22 cellular contexts compared by ENCODE assay signal in the genomic region with DNA sequence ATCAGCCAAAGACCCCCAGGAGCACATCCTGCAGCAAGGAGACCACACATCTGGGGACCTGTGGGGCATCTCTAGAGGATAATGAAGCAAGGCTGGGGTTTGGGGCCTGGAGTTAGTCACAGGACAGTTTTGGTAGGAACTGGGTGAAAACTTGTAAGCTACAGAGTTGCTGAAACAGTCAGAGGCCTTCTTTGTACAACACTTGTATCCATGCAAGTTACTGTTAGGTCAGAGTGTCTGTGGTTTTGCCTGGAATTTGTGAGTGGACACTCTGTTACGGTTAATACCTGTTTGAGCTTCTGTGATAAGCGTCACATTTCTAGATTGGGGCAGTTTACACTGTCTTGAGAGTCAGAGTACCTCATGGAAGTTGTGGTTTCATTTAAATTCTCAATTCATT. TPM values are rescaled to one million over a fixed set of nuclear protein-coding genes. Genes with fewer than 3 reads are reported as not detected.
DNase-seq lines count a peak whose midpoint lies in the region; ATAC-seq, FAIRE-seq and TF ChIP-seq lines count a peak whose summit lies in the region.
"Had no signal": no experiment of that assay in that cellular context is flagged by ENCODE, and none has a peak within 500 bp of the region (broad histone marks: within the 10 kb centered on the region; RNA-seq: fewer than 3 reads in every experiment).

No MANE protein-coding gene starts in this region.

- no peak for FAIRE-seq in A549 (lab: Jason Lieb, UNC)
- peak; percentile 37 for FAIRE-seq in endothelial cell of umbilical vein (lab: Jason Lieb, UNC)
- FAIRE-seq: A204.1, G401.6, GM12892, HepG2, RCC 7860 had no signal

- BruUV-seq in PC-9 (replicated peaks; lab: Mats Ljungman, UMichigan) (no TSS peak), endothelial cell of umbilical vein (replicated peaks; lab: Mats Ljungman, UMichigan) (no TSS peak)

- ATAC-seq in A549 (no peak), GM21447 (IDR thresholded peaks at IDR 0.05; ENCODE audit: unreplicated experiment) (no peak)
- ATAC-seq in activated T-cell treated with anti-CD3 and anti-CD28 coated beads, Interleukin-2, amount 50 U/mL, for 72 hours (replicated peaks in 1 of 2) = no peak
- ATAC-seq in activated CD8-positive, alpha-beta memory T cell treated with anti-CD3 and anti-CD28 coated beads, Interleukin-2, amount 10 ng/mL, durations not matched to agents 7 days and 5 days = no peak
- ATAC-seq: activated CD8-positive, alpha-beta T cell treated with anti-CD3 and anti-CD28 coated beads, Interleukin-2, amount 10 ng/mL, durations not matched to agents 7 days and 5 days; HepG2 had no signal

- H2AFZ ChIP-seq in PC-9 (no peak overlapping the region), endothelial cell of umbilical vein (ENCODE audit: low read depth, low read length) (no peak overlapping the region)

- POLR2A ChIA-PET in A549 (lab: Yijun Ruan, JAX) = no interaction called here
- POLR2A ChIA-PET in PC-9 (lab: Charles Lee; ENCODE audit: unreplicated experiment) = interaction anchor here (0.6 kb wide), 1 partner anchor 70 kb away, joined by 7 read pairs; no protein-coding TSS in a partner anchor
- POLR2A ChIA-PET in endothelial cell of umbilical vein (lab: Charles Lee) = no interaction called here

- peaks cover 58% of the 10 kb centered on the region for H3K4me1 Mint-ChIP-seq in osteocyte (ENCODE audit: unreplicated experiment)
- H3K4me1 Mint-ChIP-seq in activated T-cell treated with anti-CD3 and anti-CD28 coated beads, Interleukin-2, amount 50 U/mL, for 72 hours (ENCODE audit: low read depth) = no peaks in the 10 kb centered on the region
- H3K4me1 Mint-ChIP-seq in activated CD8-positive, alpha-beta memory T cell treated with anti-CD3 and anti-CD28 coated beads, Interleukin-2, amount 10 ng/mL, durations not matched to agents 7 days and 5 days = peaks cover 5% of the 10 kb centered on the region

- H3K9ac ChIP-seq in endothelial cell of umbilical vein (replicated peaks; ENCODE audit: extremely low read depth, insufficient read depth, low read length) = no peak overlapping the region

- H3K27ac Mint-ChIP-seq in osteocyte (ENCODE audit: unreplicated experiment) = peak overlapping the region; percentile 98
- H3K27ac Mint-ChIP-seq in activated T-cell treated with anti-CD3 and anti-CD28 coated beads, Interleukin-2, amount 50 U/mL, for 72 hours = no peak overlapping the region
- H3K27ac Mint-ChIP-seq in activated CD8-positive, alpha-beta memory T cell treated with anti-CD3 and anti-CD28 coated beads, Interleukin-2, amount 10 ng/mL, durations not matched to agents 7 days and 5 days = no peak overlapping the region
- H3K27ac Mint-ChIP-seq: activated CD8-positive, alpha-beta T cell treated with anti-CD3 and anti-CD28 coated beads, Interleukin-2, amount 10 ng/mL, durations not matched to agents 7 days and 5 days had no signal

- no peaks in the 10 kb centered on the region for H3K27me3 Mint-ChIP-seq in osteocyte (ENCODE audit: unreplicated experiment)
- H3K27me3 Mint-ChIP-seq in activated T-cell treated with anti-CD3 and anti-CD28 coated beads, Interleukin-2, amount 50 U/mL, for 72 hours (ENCODE audit: low read depth) = no peaks in the 10 kb centered on the region
- H3K27me3 Mint-ChIP-seq in activated CD8-positive, alpha-beta memory T cell treated with anti-CD3 and anti-CD28 coated beads, Interleukin-2, amount 10 ng/mL, durations not matched to agents 7 days and 5 days = no peaks in the 10 kb centered on the region

- peak overlapping the region; percentile 35 for H3K4me3 Mint-ChIP-seq in osteocyte (ENCODE audit: unreplicated experiment)
- no peak overlapping the region for H3K4me3 Mint-ChIP-seq in activated T-cell treated with anti-CD3 and anti-CD28 coated beads, Interleukin-2, amount 50 U/mL, for 72 hours
- no peak overlapping the region for H3K4me3 Mint-ChIP-seq in activated CD8-positive, alpha-beta memory T cell treated with anti-CD3 and anti-CD28 coated beads, Interleukin-2, amount 10 ng/mL, durations not matched to agents 7 days and 5 days
- H3K4me3 Mint-ChIP-seq: activated CD8-positive, alpha-beta T cell treated with anti-CD3 and anti-CD28 coated beads, Interleukin-2, amount 10 ng/mL, durations not matched to agents 7 days and 5 days; nephron had no signal

- no peak for TF ChIP-seq POLR2A in A549 (IDR thresholded peaks at IDR 0.05; ENCODE audit: low read length)
- TF ChIP-seq POLR2A in endothelial cell of umbilical vein (IDR thresholded peaks at IDR 0.05; ENCODE audit: low read depth, low read length) = no peak

- peak overlapping the region in 1 of 2 experiments; percentile 66; a peak in 3 of 6 replicates for H3K27ac ChIP-seq in A549
- H3K27ac ChIP-seq in PC-9 = peak overlapping the region; percentile 99
- no peak overlapping the region for H3K27ac ChIP-seq in endothelial cell of umbilical vein (ENCODE audit: insufficient read depth, low read depth, low read length)
- H3K27ac ChIP-seq: VCaP had no signal

- peaks cover 24% of the 10 kb centered on the region for H3K4me1 ChIP-seq in A549
- H3K4me1 ChIP-seq in PC-9 (replicated peaks; ENCODE audit: insufficient read depth) = peaks cover 39% of the 10 kb centered on the region
- no peaks in the 10 kb centered on the region for H3K4me1 ChIP-seq in endothelial cell of umbilical vein (ENCODE audit: control insufficient read depth, extremely low read depth, insufficient read depth, low read length)

- dilution Hi-C loops in endothelial cell of umbilical vein (cut with MboI; ENCODE audit: extremely low pct_ligation_motif_present, low sequenced_read_pairs) = no loop called here

- TF ChIP-seq CTCF in A549 (IDR thresholded peaks at IDR 0.05) (no peak), PC-9 (conservative IDR thresholded peaks at IDR 0.05) (no peak), endothelial cell of umbilical vein (IDR thresholded peaks at IDR 0.05; ENCODE audit: extremely low read depth in 1 of 2, insufficient read depth in 1 of 2, low read depth in 1 of 2, low read length in 2 of 2) (no peak), osteocyte (IDR thresholded peaks at IDR 0.05) (no peak)

- intact Hi-C loops in PC-9 (cut with micrococcal nuclease; ENCODE audit: unreplicated experiment) = no loop called here
- intact Hi-C loops in endothelial cell of umbilical vein (cut with micrococcal nuclease) = no loop called here

- TF ChIP-seq EP300 in A549 (IDR thresholded peaks at IDR 0.05) = no peak

- CTCF ChIA-PET in A549 (lab: Yijun Ruan, JAX) (interaction anchor here (0.6 to 1.9 kb wide), 4 partner anchors 66 to 175 kb away, joined by 3 to 5 read pairs (median 3); no protein-coding TSS in a partner anchor), PC-9 (lab: Charles Lee) (no interaction called here), endothelial cell of umbilical vein (lab: Charles Lee) (no interaction called here)
- CTCF ChIA-PET in activated CD8-positive, alpha-beta memory T cell treated with anti-CD3 and anti-CD28 coated beads, Interleukin-2, amount 10 ng/mL, durations not matched to agents 7 days and 5 days (lab: Charles Lee) = interaction anchor here (1.5 kb wide), 1 partner anchor 1061 kb away, joined by 3 read pairs; no protein-coding TSS in a partner anchor

- TF ChIP-seq RAD21 in A549 (conservative IDR thresholded peaks at IDR 0.05 in 1 of 2, IDR thresholded peaks at IDR 0.05 in 1 of 2) = no peak

- H3K27me3 ChIP-seq in PC-9 (ENCODE audit: insufficient read depth, low read depth) (no peaks in the 10 kb centered on the region), endothelial cell of umbilical vein (ENCODE audit: control insufficient read depth in 2 of 2, insufficient read depth in 2 of 2, low read length in 2 of 2) (no peaks in the 10 kb centered on the region)
- H3K27me3 ChIP-seq: upper lobe of left lung had no signal

- H3K9me2 ChIP-seq in PC-9 (ENCODE audit: insufficient read depth) = no peaks in the 10 kb centered on the region

- 92% methylated on average over 2 of the region's 2 CpGs for WGBS in A549 (ENCODE audit: missing lambda C conversion rate)

- H4K20me1 ChIP-seq in PC-9 (ENCODE audit: insufficient read depth) (no peaks in the 10 kb centered on the region), endothelial cell of umbilical vein (replicated peaks; ENCODE audit: control insufficient read depth, extremely low read depth, insufficient read depth, low read length) (no peaks in the 10 kb centered on the region)

- no peaks in the 10 kb centered on the region for H3K9me1 ChIP-seq in endothelial cell of umbilical vein (replicated peaks; ENCODE audit: control insufficient read depth, extremely low read depth, insufficient read depth, low read length)

- no peaks in the 10 kb centered on the region for H3K36me3 ChIP-seq in PC-9 (ENCODE audit: low read depth)
- no peaks in the 10 kb centered on the region for H3K36me3 ChIP-seq in endothelial cell of umbilical vein (ENCODE audit: control insufficient read depth in 2 of 2, extremely low read depth in 1 of 2, insufficient read depth in 2 of 2, low read length in 2 of 2)
- H3K36me3 ChIP-seq: upper lobe of left lung had no signal

- H3K79me2 ChIP-seq in PC-9 (ENCODE audit: low read depth) (no peaks in the 10 kb centered on the region), endothelial cell of umbilical vein (ENCODE audit: control insufficient read depth, insufficient read depth, low read length) (no peaks in the 10 kb centered on the region)

- peak overlapping the region; percentile 61; the same call in 2 of the 3 replicates for H3K4me2 ChIP-seq in A549
- H3K4me2 ChIP-seq in PC-9 = peak overlapping the region; percentile 89
- no peak overlapping the region for H3K4me2 ChIP-seq in endothelial cell of umbilical vein (ENCODE audit: insufficient read depth, low read length)

- H3K4me3 ChIP-seq in A549 (no peak overlapping the region), PC-9 (peak overlapping the region; percentile 64), endothelial cell of umbilical vein (replicated peaks in 1 of 3; ENCODE audit: insufficient read depth in 1 of 3, low read depth in 1 of 3, low read length in 3 of 3) (no peak overlapping the region)
- H3K4me3 ChIP-seq: upper lobe of left lung had no signal

- DNase-seq in A549 (ENCODE audit: low read depth in 1 of 2, low spot score in 1 of 2) (no peak), PC-9 (no peak), endothelial cell of umbilical vein (ENCODE audit: low read depth, low spot score) (no peak), osteocyte (ENCODE audit: extremely low spot score, unreplicated experiment) (no peak), NOMO-1 treated with DMSO at 0.1 percent for 48 hours (lab: John Stamatoyannopoulos, UW; ENCODE audit: unreplicated experiment) (no peak)
- DNase-seq in activated T-cell treated with anti-CD3 and anti-CD28 coated beads, Interleukin-2, amount 50 U/mL, for 72 hours = no peak
- no peak for DNase-seq in activated CD8-positive, alpha-beta memory T cell treated with anti-CD3 and anti-CD28 coated beads, Interleukin-2, amount 10 ng/mL, durations not matched to agents 7 days and 5 days
- DNase-seq: activated CD8-positive, alpha-beta T cell treated with anti-CD3 and anti-CD28 coated beads, Interleukin-2, amount 10 ng/mL, durations not matched to agents 7 days and 5 days; anterior cingulate cortex; NCI-H2081; stimulated activated CD4-positive, alpha-beta T cell treated with anti-CD3 and anti-CD28 coated beads, Interleukin-4, amount 100 ng/mL, for 1 hour; stimulated activated CD8-positive, alpha-beta memory T cell treated with anti-CD3 and anti-CD28 coated beads, Interleukin-4, amount 100 ng/mL, for 48 hours; upper lobe of left lung had no signal

- no peaks in the 10 kb centered on the region for H3K9me3 Mint-ChIP-seq in osteocyte (ENCODE audit: unreplicated experiment)
- H3K9me3 Mint-ChIP-seq in activated T-cell treated with anti-CD3 and anti-CD28 coated beads, Interleukin-2, amount 50 U/mL, for 72 hours = no peaks in the 10 kb centered on the region
- H3K9me3 Mint-ChIP-seq in activated CD8-positive, alpha-beta memory T cell treated with anti-CD3 and anti-CD28 coated beads, Interleukin-2, amount 10 ng/mL, durations not matched to agents 7 days and 5 days (ENCODE audit: low read depth) = no peaks in the 10 kb centered on the region
- H3K9me3 Mint-ChIP-seq: nephron had no signal

- peaks cover 18% of the 10 kb centered on the region for H3K36me3 Mint-ChIP-seq in osteocyte (ENCODE audit: unreplicated experiment)
- H3K36me3 Mint-ChIP-seq in activated T-cell treated with anti-CD3 and anti-CD28 coated beads, Interleukin-2, amount 50 U/mL, for 72 hours (ENCODE audit: insufficient read depth in 2 of 2) = no peaks in the 10 kb centered on the region
- H3K36me3 Mint-ChIP-seq in activated CD8-positive, alpha-beta memory T cell treated with anti-CD3 and anti-CD28 coated beads, Interleukin-2, amount 10 ng/mL, durations not matched to agents 7 days and 5 days = no peaks in the 10 kb centered on the region

- peaks cover 27% of the 10 kb centered on the region for H3F3A ChIP-seq in PC-9 (ENCODE audit: insufficient read depth, low read depth)

- H3K9me3 ChIP-seq in A549 (no peaks in the 10 kb centered on the region), PC-9 (ENCODE audit: insufficient read depth, low read depth) (no peaks in the 10 kb centered on the region), endothelial cell of umbilical vein (replicated peaks; ENCODE audit: control insufficient read depth, insufficient read depth, low read length) (no peaks in the 10 kb centered on the region)
- H3K9me3 ChIP-seq: upper lobe of left lung had no signal

RNA-seq across cellular contexts. Expression of gene ASPN, which starts 22.6 kb away (rescaled TPM):
- polyA plus RNA-seq in A549 (2011; rRNA removed) (not detected in 2 replicates), A549 (2017; fragmentation: RNase III; extraction: RNeasy Plus Mini Kit Qiagen cat#74134 plus additional on column Dnase treatment) (not detected in 3 replicates), endothelial cell of umbilical vein (not detected in 2 replicates)
- polyA plus RNA-seq in A549 (2012; cell fraction: cytosol; rRNA removed) = not detected in 2 replicates
- polyA plus RNA-seq in A549 (2012; cell fraction: nucleus; rRNA removed) = not detected in 2 replicates
- not detected in 2 replicates for polyA minus RNA-seq in A549 (2011; rRNA and poly(A)+ RNA removed)
- total RNA-seq in PC-9 (2021) (not detected in 2 replicates), endothelial cell of umbilical vein (not detected in 2 replicates), osteocyte (116 and 129 TPM in 2 replicates)
- polyA plus RNA-seq in endothelial cell of umbilical vein (2011; cell fraction: cytosol; rRNA removed) = not detected in 2 replicates
- polyA plus RNA-seq in endothelial cell of umbilical vein (2011; cell fraction: nucleus; rRNA removed) = not detected in 2 replicates
- polyA plus RNA-seq in endothelial cell of umbilical vein (2012) = not detected in 2 replicates
- polyA minus RNA-seq in endothelial cell of umbilical vein = not detected in 2 replicates
- polyA minus RNA-seq in endothelial cell of umbilical vein (2011; cell fraction: cytosol; rRNA and poly(A)+ RNA removed) = not detected
- not detected in 2 replicates for polyA minus RNA-seq in endothelial cell of umbilical vein (2011; cell fraction: nucleus; rRNA and poly(A)+ RNA removed)
- total RNA-seq in activated T-cell treated with anti-CD3 and anti-CD28 coated beads, Interleukin-2, amount 50 U/mL, for 72 hours = not detected
- total RNA-seq in activated CD8-positive, alpha-beta memory T cell treated with anti-CD3 and anti-CD28 coated beads, Interleukin-2, amount 10 ng/mL, durations not matched to agents 7 days and 5 days = not detected
- total RNA-seq: activated CD8-positive, alpha-beta T cell treated with anti-CD3 and anti-CD28 coated beads, Interleukin-2, amount 10 ng/mL, durations not matched to agents 7 days and 5 days; dermis microvascular lymphatic vessel endothelial cell; HepG2 had no signal
- polyA plus RNA-seq: HepG2 had no signal

RNA-seq across cellular contexts. Expression of gene ECM2, which starts 30.9 kb away (rescaled TPM):
- 0.21 and 0.43 TPM in 2 replicates for polyA plus RNA-seq in A549 (2011; rRNA removed)
- 0.07 and 0.09 TPM in 2 replicates for polyA plus RNA-seq in A549 (2012; cell fraction: cytosol; rRNA removed)
- 0.04 and 0.05 TPM in 2 replicates for polyA plus RNA-seq in A549 (2012; cell fraction: nucleus; rRNA removed)
- 0.25 to 0.41 TPM (median 0.35 TPM) in 3 replicates for polyA plus RNA-seq in A549 (2017; fragmentation: RNase III; extraction: RNeasy Plus Mini Kit Qiagen cat#74134 plus additional on column Dnase treatment)
- 0.10 and 0.17 TPM in 2 replicates for polyA minus RNA-seq in A549 (2011; rRNA and poly(A)+ RNA removed)
- 1.9 and 3.1 TPM in 2 replicates for total RNA-seq in PC-9 (2021)
- total RNA-seq in endothelial cell of umbilical vein = not detected in 2 replicates
- 0.03 TPM in 2 replicates for polyA plus RNA-seq in endothelial cell of umbilical vein
- polyA plus RNA-seq in endothelial cell of umbilical vein (2011; cell fraction: cytosol; rRNA removed) = 0.03 TPM in 1 of 2 replicates, not detected in the other
- not detected in 2 replicates for polyA plus RNA-seq in endothelial cell of umbilical vein (2011; cell fraction: nucleus; rRNA removed)
- polyA plus RNA-seq in endothelial cell of umbilical vein (2012) = not detected in 2 replicates
- not detected in 2 replicates for polyA minus RNA-seq in endothelial cell of umbilical vein
- polyA minus RNA-seq in endothelial cell of umbilical vein (2011; cell fraction: cytosol; rRNA and poly(A)+ RNA removed) = 0.51 TPM
- not detected in 2 replicates for polyA minus RNA-seq in endothelial cell of umbilical vein (2011; cell fraction: nucleus; rRNA and poly(A)+ RNA removed)
- total RNA-seq in osteocyte = 53.3 and 56.0 TPM in 2 replicates
- total RNA-seq in activated T-cell treated with anti-CD3 and anti-CD28 coated beads, Interleukin-2, amount 50 U/mL, for 72 hours = not detected
- total RNA-seq in activated CD8-positive, alpha-beta memory T cell treated with anti-CD3 and anti-CD28 coated beads, Interleukin-2, amount 10 ng/mL, durations not matched to agents 7 days and 5 days = not detected
- total RNA-seq: activated CD8-positive, alpha-beta T cell treated with anti-CD3 and anti-CD28 coated beads, Interleukin-2, amount 10 ng/mL, durations not matched to agents 7 days and 5 days; dermis microvascular lymphatic vessel endothelial cell; HepG2 had no signal

Comparison
In these comparisons a context has a peak if more than half of its experiments do, and no peak if none do; other contexts are left out.
1. RNA of gene ASPN, which starts 22.6 kb away (total RNA-seq): 116 to 129 TPM in osteocyte; not detected in PC-9, not detected in endothelial cell of umbilical vein, not detected in activated T-cell treated with anti-CD3 and anti-CD28 coated beads, Interleukin-2, amount 50 U/mL, for 72 hours and not detected in activated CD8-positive, alpha-beta memory T cell treated with anti-CD3 and anti-CD28 coated beads, Interleukin-2, amount 10 ng/mL, durations not matched to agents 7 days and 5 days; every median in the first group is over 100 times any median in the second.
2. RNA of gene ECM2, which starts 30.9 kb away (total RNA-seq): 53.3 to 56.0 TPM in osteocyte; 1.9 to 3.1 TPM in PC-9, not detected in activated T-cell treated with anti-CD3 and anti-CD28 coated beads, Interleukin-2, amount 50 U/mL, for 72 hours, not detected in endothelial cell of umbilical vein and not detected in activated CD8-positive, alpha-beta memory T cell treated with anti-CD3 and anti-CD28 coated beads, Interleukin-2, amount 10 ng/mL, durations not matched to agents 7 days and 5 days; every median in the first group is over 10 times any median in the second.
3. CTCF ChIA-PET loops: an anchor here in A549 (0.6 to 1.9 kb wide) and activated CD8-positive, alpha-beta memory T cell treated with anti-CD3 and anti-CD28 coated beads, Interleukin-2, amount 10 ng/mL, durations not matched to agents 7 days and 5 days (1.5 kb wide); none called in PC-9 and endothelial cell of umbilical vein.